In genomic region chr4:53763813-53764597, GRCh38 we compare ENCODE assay signal across 10 cellular contexts.
A peak's percentile ranks its signal among the peaks of the same experiment; 100 is the strongest.
DNase-seq lines count a peak whose midpoint lies in the region; ATAC-seq and TF ChIP-seq lines count a peak whose summit lies in the region.
"Had no signal": no experiment of that assay in that cellular context is flagged by ENCODE, and none has a peak within 500 bp of the region (broad histone marks: within the 10 kb centered on the region; RNA-seq: fewer than 3 reads in every experiment).

No MANE protein-coding gene starts in this region.

- no peak overlapping the region for H2BK5ac ChIP-seq in neuronal stem cell (ENCODE audit: low read length)

- H3K4ac ChIP-seq in neuronal stem cell (ENCODE audit: low read length), result no peak overlapping the region

- no peaks in the 10 kb centered on the region for H3K27me3 ChIP-seq in neuronal stem cell (ENCODE audit: control insufficient read depth in 3 of 3, insufficient read depth in 3 of 3, low read depth in 1 of 3, low read length in 3 of 3)

- H3K4me2 ChIP-seq in neuronal stem cell (ENCODE audit: insufficient read depth, low read length, poor library complexity, severe bottlenecking), result no peak overlapping the region

- H3K27me3 Mint-ChIP-seq in stimulated activated naive B cell treated with anti-CD40 and anti-IgM and Interleukin-4, amounts not matched to agents 10 μg/mL and 1 μg/mL and 100 μg/mL, for 72 hours, result no peaks in the 10 kb centered on the region

- H3K27ac Mint-ChIP-seq in stimulated activated naive B cell treated with anti-CD40 and anti-IgM and Interleukin-4, amounts not matched to agents 10 μg/mL and 1 μg/mL and 100 μg/mL, for 72 hours, result no peak overlapping the region

- H2BK15ac ChIP-seq in neuronal stem cell (ENCODE audit: low read length), result no peak overlapping the region

- H3K27ac ChIP-seq in neuronal stem cell (replicated peaks; ENCODE audit: low read length), result no peak overlapping the region

- H3K4me1 ChIP-seq in neuronal stem cell (ENCODE audit: control insufficient read depth in 2 of 2, insufficient read depth in 1 of 2, low read depth in 1 of 2, low read length in 2 of 2), result peaks cover 0 to 5% of the 10 kb centered on the region in 2 donors

- H3K9me3 ChIP-seq in neuronal stem cell (replicated peaks in 1 of 2; ENCODE audit: control insufficient read depth in 2 of 2, insufficient read depth in 1 of 2, low read depth in 1 of 2, low read length in 2 of 2), result no peaks in the 10 kb centered on the region

- no peak overlapping the region for H4K91ac ChIP-seq in neuronal stem cell (ENCODE audit: low read depth, low read length, poor library complexity)

- peaks cover 0 to 5% of the 10 kb centered on the region in 2 donors for H3K36me3 Mint-ChIP-seq in stimulated activated naive B cell treated with anti-CD40 and anti-IgM and Interleukin-4, amounts not matched to agents 10 μg/mL and 1 μg/mL and 100 μg/mL, for 72 hours

- no peak for ATAC-seq in stimulated activated naive B cell treated with anti-CD40 and anti-IgM and Interleukin-4, amounts not matched to agents 10 μg/mL and 1 μg/mL and 100 μg/mL, for 72 hours (replicated peaks)

- no peak overlapping the region for H3K4me3 Mint-ChIP-seq in stimulated activated naive B cell treated with anti-CD40 and anti-IgM and Interleukin-4, amounts not matched to agents 10 μg/mL and 1 μg/mL and 100 μg/mL, for 72 hours

- no peak overlapping the region for H4K8ac ChIP-seq in neuronal stem cell (ENCODE audit: low read depth, low read length)

- DNase-seq in AG09319 (ENCODE audit: extremely low read depth, low read depth), result peak; percentile 49
- DNase-seq in NCI-H226, result peak; percentile 64
- peak; percentile 19 for DNase-seq in epithelial cell of esophagus (ENCODE audit: low read depth)
- no peak for DNase-seq in neuronal stem cell (ENCODE audit: low spot score)
- no peak for DNase-seq in HT-29 (ENCODE audit: low spot score)
- DNase-seq in T-helper 1 cell, result no peak
- DNase-seq in stimulated activated naive B cell treated with anti-CD40 and anti-IgM and Interleukin-4, amounts not matched to agents 10 μg/mL and 1 μg/mL and 100 μg/mL, for 72 hours, result no peak
- no peak for DNase-seq in NCI-H2171 treated with DMSO at 0.1 percent for 48 hours (lab: John Stamatoyannopoulos, UW)
- DNase-seq: midbrain, small intestine had no signal

- no peak overlapping the region for H2BK120ac ChIP-seq in neuronal stem cell (ENCODE audit: low read depth, low read length)

- H3K79me1 ChIP-seq in neuronal stem cell (ENCODE audit: low read depth, low read length), result no peaks in the 10 kb centered on the region

- peaks cover 5 to 13% of the 10 kb centered on the region in 2 donors for H3K4me1 Mint-ChIP-seq in stimulated activated naive B cell treated with anti-CD40 and anti-IgM and Interleukin-4, amounts not matched to agents 10 μg/mL and 1 μg/mL and 100 μg/mL, for 72 hours

- peaks cover 7 to 9% of the 10 kb centered on the region in 2 donors for H3K9me3 Mint-ChIP-seq in stimulated activated naive B cell treated with anti-CD40 and anti-IgM and Interleukin-4, amounts not matched to agents 10 μg/mL and 1 μg/mL and 100 μg/mL, for 72 hours

- H3K4me3 ChIP-seq in epithelial cell of esophagus (ENCODE audit: low read length), result no peak overlapping the region
- no peak overlapping the region for H3K4me3 ChIP-seq in neuronal stem cell (ENCODE audit: low read length in 2 of 2)

- H2AK5ac ChIP-seq in neuronal stem cell (ENCODE audit: low read depth, low read length), result peak overlapping the region; percentile 68

- no peaks in the 10 kb centered on the region for H3K36me3 ChIP-seq in neuronal stem cell (replicated peaks in 1 of 2; ENCODE audit: control insufficient read depth in 2 of 2, insufficient read depth in 2 of 2, low read length in 2 of 2)

- H3K14ac ChIP-seq in neuronal stem cell (ENCODE audit: low read length), result no peak overlapping the region

- no peak overlapping the region for H2AFZ ChIP-seq in neuronal stem cell (ENCODE audit: low read length)

- H2BK12ac ChIP-seq in neuronal stem cell (ENCODE audit: low read length), result no peak overlapping the region

- H3K9ac ChIP-seq in neuronal stem cell (ENCODE audit: low read depth, low read length, poor library complexity), result no peak overlapping the region

- H3K18ac ChIP-seq in neuronal stem cell (ENCODE audit: low read length), result peak overlapping the region; percentile 33

- TF ChIP-seq CTCF in AG09319 (IDR thresholded peaks at IDR 0.05; ENCODE audit: low read depth, low read length) (no peak), epithelial cell of esophagus (IDR thresholded peaks at IDR 0.05; ENCODE audit: insufficient read depth, low read depth, low read length, missing control alignments) (no peak)

- no CpG with 5 or more reads among the region's 5 CpGs for WGBS in neuronal stem cell (ENCODE audit: extremely low coverage in 2 of 2, insufficient read length in 2 of 2, insufficient replicate concordance in 1 of 2), 2 donors

- no peak overlapping the region for H3K23ac ChIP-seq in neuronal stem cell (ENCODE audit: low read depth, low read length, poor library complexity)

Comparison
In these comparisons a context has a peak if more than half of its experiments do, and no peak if none do; other contexts are left out.
1. DNase-seq: peak in AG09319 (single experiment), NCI-H226 (single experiment) and epithelial cell of esophagus (single experiment); none in neuronal stem cell (single experiment), HT-29 (single experiment), T-helper 1 cell (0 of 5), stimulated activated naive B cell treated with anti-CD40 and anti-IgM and Interleukin-4, amounts not matched to agents 10 μg/mL and 1 μg/mL and 100 μg/mL, for 72 hours (single experiment) and NCI-H2171 treated with DMSO at 0.1 percent for 48 hours (single experiment).